ENCODE assay signal across 8 cellular contexts in genomic region chr14:69002069-69002468, GRCh38. TPM values are rescaled to one million over a fixed set of nuclear protein-coding genes. Genes with fewer than 3 reads are reported as not detected.
DNase-seq lines count a peak whose midpoint lies in the region; ATAC-seq and TF ChIP-seq lines count a peak whose summit lies in the region.

No MANE protein-coding gene starts in this region.

- H3K9ac ChIP-seq in DND-41 (ENCODE audit: low read depth, low read length) = no peak overlapping the region

- H3K36me3 ChIP-seq in DND-41 (ENCODE audit: insufficient read depth, low read length) (no peaks in the 10 kb centered on the region), mucosa of descending colon (ENCODE audit: low read depth) (no peaks in the 10 kb centered on the region)

- no peak overlapping the region for H3K4me2 ChIP-seq in DND-41 (ENCODE audit: insufficient read depth, low read length)

- no peaks in the 10 kb centered on the region for H3K9me3 ChIP-seq in DND-41 (ENCODE audit: insufficient read depth, low read length, severe bottlenecking)
- H3K9me3 ChIP-seq in mucosa of descending colon = no peaks in the 10 kb centered on the region

- no peaks in the 10 kb centered on the region for H3K79me2 ChIP-seq in DND-41 (ENCODE audit: insufficient read depth, low read length)

- no peak overlapping the region for H2AFZ ChIP-seq in DND-41 (ENCODE audit: low read depth, low read length)

- H3K27me3 ChIP-seq in DND-41 (ENCODE audit: insufficient read depth, low read length, poor library complexity) = peaks cover 4% of the 10 kb centered on the region

- no peaks in the 10 kb centered on the region for H4K20me1 ChIP-seq in DND-41 (ENCODE audit: insufficient read depth, low read length)

- H3K4me3 ChIP-seq in DND-41 (ENCODE audit: low read depth in 1 of 2, low read length in 2 of 2) (no peak overlapping the region), mucosa of descending colon (no peak overlapping the region)

- ATAC-seq in DND-41 (ENCODE audit: insufficient read depth, low read depth) (no peak; the same call in 2 of the 3 replicates), mucosa of descending colon (peak; percentile 83), HG02884 (IDR thresholded peaks at IDR 0.05; ENCODE audit: unreplicated experiment) (no peak), GM19452 (IDR thresholded peaks at IDR 0.05; ENCODE audit: unreplicated experiment) (no peak)

- TF ChIP-seq CTCF in DND-41 (IDR thresholded peaks at IDR 0.05; ENCODE audit: borderline replicate concordance, extremely low read depth, low read length, poor library complexity, severe bottlenecking) (peak; percentile 34), mucosa of descending colon (IDR thresholded peaks at IDR 0.05) (no peak)

- no peak for DNase-seq in DND-41
- DNase-seq in M059J (ENCODE audit: low read depth) = peak; percentile 40
- DNase-seq in dermis blood vessel endothelial cell = peak; percentile 69
- DNase-seq in mucosa of descending colon = peak in 1 of 3 donors; percentile 56
- no peak for DNase-seq in NCI-H2081 (lab: John Stamatoyannopoulos, UW)
- no peak for DNase-seq in NCI-H2227 treated with DMSO at 0.1 percent for 48 hours (lab: John Stamatoyannopoulos, UW)

- no peak overlapping the region for H3K27ac ChIP-seq in DND-41 (ENCODE audit: low read length)

- no peaks in the 10 kb centered on the region for H3K4me1 ChIP-seq in DND-41 (ENCODE audit: insufficient read depth, low read length)
- no peaks in the 10 kb centered on the region for H3K4me1 ChIP-seq in mucosa of descending colon (ENCODE audit: low read depth)

- intact Hi-C loops in mucosa of descending colon (cut with DNase I, micrococcal nuclease) = no loop called here

RNA-seq across cellular contexts. Expression of gene ACTN1, which starts 23.0 kb away (rescaled TPM):
- total RNA-seq in M059J (2014; rRNA removed; shearing (Covaris generic)) = 221 and 363 TPM in 2 replicates
- total RNA-seq in dermis blood vessel endothelial cell (233 and 441 TPM in 2 replicates), mucosa of descending colon (100 to 1,000 TPM in 2 of 3 donors, 10 to 100 TPM in 1; 93.7 to 607 (median 128) TPM)

Comparison
In these comparisons a context has a peak if more than half of its experiments do, and no peak if none do; other contexts are left out.
1. DNase-seq: peak in M059J (single experiment) and dermis blood vessel endothelial cell (single experiment); none in DND-41 (single experiment), NCI-H2081 (0 of 2) and NCI-H2227 treated with DMSO at 0.1 percent for 48 hours (single experiment).